ENCODE assay signal across 1 cellular context in genomic region chr1:17224434-17224833, GRCh38.
TF ChIP-seq lines count a peak whose summit lies in the region.

No MANE protein-coding gene starts in this region.

TF ChIP-seq in K562, 482 proteins besides CTCF, POLR2A, EP300 and RAD21:
- TF ChIP-seq RBM25 (IDR thresholded peaks at IDR 0.05; ENCODE audit: low read depth, low read length, severe bottlenecking), result peak; percentile 76
- no peak for TF ChIP-seq SAFB (IDR thresholded peaks at IDR 0.05; ENCODE audit: borderline replicate concordance, low read depth, low read length)
- TF ChIP-seq JUND (IDR thresholded peaks at IDR 0.05; ENCODE audit: borderline replicate concordance, low read depth, low read length), result no peak
- no peak for TF ChIP-seq JUND (tag; IDR thresholded peaks at IDR 0.05; ENCODE audit: borderline replicate concordance, low read depth, low read length)
- TF ChIP-seq ZFP36 (IDR thresholded peaks at IDR 0.05; ENCODE audit: low read depth, low read length, partially characterized antibody), result peak; percentile 62
